Comparison of ENCODE assay signal across 17 cellular contexts in the genomic region with DNA sequence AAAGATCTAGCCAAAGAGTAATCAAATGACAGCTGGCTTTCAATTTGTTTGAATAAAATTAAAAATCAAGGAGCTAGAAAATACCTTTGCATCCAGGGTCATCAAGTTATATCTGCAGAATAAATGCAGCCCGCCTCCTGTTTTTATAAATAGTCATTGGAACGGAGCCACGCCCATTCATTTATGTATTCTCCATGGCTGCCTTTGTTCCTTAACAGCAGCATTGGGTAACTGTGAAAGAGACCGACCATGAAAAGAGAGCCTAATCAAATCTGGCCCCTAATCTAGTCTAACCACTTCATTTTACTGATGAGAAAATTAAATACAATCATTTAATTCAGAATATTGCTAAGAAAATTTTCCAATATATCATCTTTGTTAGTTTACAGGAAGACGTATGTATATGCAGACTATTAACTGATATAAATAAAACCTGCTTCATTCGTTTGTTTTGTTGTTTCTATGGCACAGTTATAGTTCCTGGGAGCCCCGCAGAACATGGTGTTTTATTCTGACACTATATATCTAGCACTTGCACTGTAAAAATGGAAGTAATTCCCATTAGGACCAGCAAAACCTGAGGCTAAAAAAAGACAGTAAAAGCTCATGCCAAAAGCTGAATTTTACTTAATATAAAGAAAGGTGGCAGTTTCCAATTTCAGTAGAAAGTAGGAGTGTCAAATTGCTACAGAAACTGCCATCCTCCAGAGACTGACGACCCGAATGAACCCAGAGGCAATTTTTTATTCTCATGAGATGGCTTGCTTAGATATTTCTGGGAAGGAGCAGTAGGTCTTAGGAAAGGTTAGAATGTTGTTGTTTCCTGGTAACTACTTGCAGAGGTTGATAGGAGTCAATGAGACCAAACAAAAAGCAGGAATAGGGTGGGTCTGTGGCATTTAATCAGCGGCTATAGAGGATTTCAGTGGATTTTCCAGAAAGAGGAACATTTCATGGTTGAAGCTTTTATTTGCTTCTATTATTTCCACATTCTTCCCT.
DNase-seq lines count a peak whose midpoint lies in the region; ATAC-seq and TF ChIP-seq lines count a peak whose summit lies in the region.
"Had no signal": no experiment of that assay in that cellular context is flagged by ENCODE, and none has a peak within 500 bp of the region (broad histone marks: within the 10 kb centered on the region; RNA-seq: fewer than 3 reads in every experiment).

No MANE protein-coding gene starts in this region.

- H3K79me2 ChIP-seq in smooth muscle cell (ENCODE audit: low read depth) = no peaks in the 10 kb centered on the region

- CTCF ChIA-PET in activated CD4-positive, alpha-beta T cell treated with anti-CD3 and anti-CD28 coated beads, Interleukin-2, amount 10 ng/mL, durations not matched to agents 7 days and 5 days (lab: Charles Lee) = no interaction called here

- no peak overlapping the region for H3K4me3 Mint-ChIP-seq in activated CD4-positive, alpha-beta T cell treated with anti-CD3 and anti-CD28 coated beads, Interleukin-2, amount 10 ng/mL, durations not matched to agents 7 days and 5 days
- H3K4me3 Mint-ChIP-seq: immature natural killer cell; stimulated activated memory B cell treated with anti-CD40 and anti-IgM and Interleukin-4, amounts not matched to agents 10 μg/mL and 1 μg/mL and 100 μg/mL, for 72 hours had no signal

- H3K36me3 Mint-ChIP-seq in activated CD4-positive, alpha-beta T cell treated with anti-CD3 and anti-CD28 coated beads, Interleukin-2, amount 10 ng/mL, durations not matched to agents 7 days and 5 days (ENCODE audit: low read depth) = no peaks in the 10 kb centered on the region
- H3K36me3 Mint-ChIP-seq: immature natural killer cell; stimulated activated memory B cell treated with anti-CD40 and anti-IgM and Interleukin-4, amounts not matched to agents 10 μg/mL and 1 μg/mL and 100 μg/mL, for 72 hours had no signal

- ATAC-seq in lower lobe of right lung (no peak), HG03108 (IDR thresholded peaks at IDR 0.05; ENCODE audit: unreplicated experiment) (no peak)
- ATAC-seq: stimulated activated memory B cell treated with anti-CD40 and anti-IgM and Interleukin-4, amounts not matched to agents 10 μg/mL and 1 μg/mL and 100 μg/mL, for 72 hours had no signal

- no peaks in the 10 kb centered on the region for H3K4me1 Mint-ChIP-seq in activated CD4-positive, alpha-beta T cell treated with anti-CD3 and anti-CD28 coated beads, Interleukin-2, amount 10 ng/mL, durations not matched to agents 7 days and 5 days
- H3K4me1 Mint-ChIP-seq: immature natural killer cell; stimulated activated memory B cell treated with anti-CD40 and anti-IgM and Interleukin-4, amounts not matched to agents 10 μg/mL and 1 μg/mL and 100 μg/mL, for 72 hours had no signal

- TF ChIP-seq CTCF in smooth muscle cell (IDR thresholded peaks at IDR 0.05; ENCODE audit: borderline replicate concordance, insufficient read depth, poor library complexity, severe bottlenecking) (no peak), lower lobe of right lung (IDR thresholded peaks at IDR 0.05) (no peak)

- 87% methylated on average over 10 of the region's 10 CpGs for WGBS in smooth muscle cell (ENCODE audit: low lambda C conversion rate)

- POLR2A ChIA-PET in activated CD4-positive, alpha-beta T cell treated with anti-CD3 and anti-CD28 coated beads, Interleukin-2, amount 10 ng/mL, durations not matched to agents 7 days and 5 days (lab: Charles Lee) = no interaction called here

- H3K9me3 ChIP-seq in smooth muscle cell (replicated peaks; ENCODE audit: low read depth) = no peaks in the 10 kb centered on the region
- H3K9me3 ChIP-seq in lower lobe of right lung = no peaks in the 10 kb centered on the region
- H3K9me3 ChIP-seq: BLaER1 treated with 17β-estradiol and CSF1 and Interleukin-3, amounts not matched to agents 10 nM and 100 nM; upper lobe of left lung had no signal

- peaks cover 11% of the 10 kb centered on the region for H3K27me3 Mint-ChIP-seq in activated CD4-positive, alpha-beta T cell treated with anti-CD3 and anti-CD28 coated beads, Interleukin-2, amount 10 ng/mL, durations not matched to agents 7 days and 5 days
- H3K27me3 Mint-ChIP-seq: stimulated activated memory B cell treated with anti-CD40 and anti-IgM and Interleukin-4, amounts not matched to agents 10 μg/mL and 1 μg/mL and 100 μg/mL, for 72 hours had no signal

- H3K27ac Mint-ChIP-seq in activated CD4-positive, alpha-beta T cell treated with anti-CD3 and anti-CD28 coated beads, Interleukin-2, amount 10 ng/mL, durations not matched to agents 7 days and 5 days = no peak overlapping the region
- H3K27ac Mint-ChIP-seq: immature natural killer cell; stimulated activated memory B cell treated with anti-CD40 and anti-IgM and Interleukin-4, amounts not matched to agents 10 μg/mL and 1 μg/mL and 100 μg/mL, for 72 hours had no signal

- H2AFZ ChIP-seq in smooth muscle cell (ENCODE audit: low read depth) = peak overlapping the region; percentile 19

- no peaks in the 10 kb centered on the region for H3K36me3 ChIP-seq in smooth muscle cell (ENCODE audit: low read depth)
- no peaks in the 10 kb centered on the region for H3K36me3 ChIP-seq in lower lobe of right lung
- H3K36me3 ChIP-seq: BLaER1 treated with 17β-estradiol and CSF1 and Interleukin-3, amounts not matched to agents 10 nM and 100 nM; upper lobe of left lung had no signal

- H3K27ac ChIP-seq in smooth muscle cell (ENCODE audit: low read depth) = no peak overlapping the region
- no peak overlapping the region for H3K27ac ChIP-seq in lower lobe of right lung
- H3K27ac ChIP-seq: BLaER1 treated with 17β-estradiol and CSF1 and Interleukin-3, amounts not matched to agents 10 nM and 100 nM; upper lobe of left lung had no signal

- H4K20me1 ChIP-seq in smooth muscle cell (ENCODE audit: low read depth) = no peaks in the 10 kb centered on the region
- H4K20me1 ChIP-seq: BLaER1 treated with 17β-estradiol and CSF1 and Interleukin-3, amounts not matched to agents 10 nM and 100 nM had no signal

- DNase-seq in NCI-H1436 (lab: John Stamatoyannopoulos, UW) = peak; percentile 7
- no peak for DNase-seq in NCI-H1436 treated with DMSO at 0.1 percent for 48 hours (lab: John Stamatoyannopoulos, UW)
- DNase-seq in dermis blood vessel endothelial cell = peak; percentile 63
- DNase-seq in myocyte (ENCODE audit: low read depth) = peak; percentile 18
- DNase-seq in smooth muscle cell (lab: John Stamatoyannopoulos, UW; ENCODE audit: unreplicated experiment) = no peak
- DNase-seq in activated CD4-positive, alpha-beta T cell treated with anti-CD3 and anti-CD28 coated beads, Interleukin-2, amount 10 ng/mL, durations not matched to agents 7 days and 5 days = no peak
- no peak for DNase-seq in lower lobe of right lung
- DNase-seq: activated CD4-positive, CD25-positive, alpha-beta regulatory T cell treated with anti-CD3 and anti-CD28 coated beads, Interleukin-2, amount 50 U/mL, for 72 hours; activated effector memory CD4-positive, alpha-beta T cell treated with Interleukin-2 at 50 U/mL for 16 hours; immature natural killer cell; SHP77 treated with DMSO at 0.1 percent for 48 hours; T-helper 2 cell; upper lobe of left lung had no signal

- H3K9me3 Mint-ChIP-seq in activated CD4-positive, alpha-beta T cell treated with anti-CD3 and anti-CD28 coated beads, Interleukin-2, amount 10 ng/mL, durations not matched to agents 7 days and 5 days = no peaks in the 10 kb centered on the region
- H3K9me3 Mint-ChIP-seq: stimulated activated memory B cell treated with anti-CD40 and anti-IgM and Interleukin-4, amounts not matched to agents 10 μg/mL and 1 μg/mL and 100 μg/mL, for 72 hours had no signal

- H3K4me3 ChIP-seq in smooth muscle cell = no peak overlapping the region
- no peak overlapping the region for H3K4me3 ChIP-seq in lower lobe of right lung
- H3K4me3 ChIP-seq: BLaER1 treated with 17β-estradiol and CSF1 and Interleukin-3, amounts not matched to agents 10 nM and 100 nM; coronary artery; upper lobe of left lung had no signal

- intact Hi-C loops in lower lobe of right lung (cut with DNase I) = no loop called here

- no peak overlapping the region for H3K9ac ChIP-seq in smooth muscle cell (ENCODE audit: low read depth)
- H3K9ac ChIP-seq: BLaER1 treated with 17β-estradiol and CSF1 and Interleukin-3, amounts not matched to agents 10 nM and 100 nM had no signal

- H3K4me2 ChIP-seq in smooth muscle cell = no peak overlapping the region
- H3K4me2 ChIP-seq: BLaER1 treated with 17β-estradiol and CSF1 and Interleukin-3, amounts not matched to agents 10 nM and 100 nM had no signal

- H3K27me3 ChIP-seq in smooth muscle cell (ENCODE audit: low read depth) (no peaks in the 10 kb centered on the region), lower lobe of right lung (ENCODE audit: low read depth) (no peaks in the 10 kb centered on the region)
- H3K27me3 ChIP-seq: BLaER1 treated with 17β-estradiol and CSF1 and Interleukin-3, amounts not matched to agents 10 nM and 100 nM; upper lobe of left lung had no signal

- no peaks in the 10 kb centered on the region for H3F3A ChIP-seq in smooth muscle cell (ENCODE audit: low read depth)

- H3K4me1 ChIP-seq in smooth muscle cell (ENCODE audit: low read depth) (peaks cover 23% of the 10 kb centered on the region), lower lobe of right lung (no peaks in the 10 kb centered on the region)
- H3K4me1 ChIP-seq: BLaER1 treated with 17β-estradiol and CSF1 and Interleukin-3, amounts not matched to agents 10 nM and 100 nM; upper lobe of left lung had no signal

Comparison
In these comparisons a context has a peak if more than half of its experiments do, and no peak if none do; other contexts are left out.
1. DNase-seq: peak in NCI-H1436 (single experiment), dermis blood vessel endothelial cell (single experiment) and myocyte (single experiment); none in NCI-H1436 treated with DMSO at 0.1 percent for 48 hours (single experiment), smooth muscle cell (single experiment), activated CD4-positive, alpha-beta T cell treated with anti-CD3 and anti-CD28 coated beads, Interleukin-2, amount 10 ng/mL, durations not matched to agents 7 days and 5 days (single experiment) and lower lobe of right lung (single experiment).